Comparison of ENCODE assay signal across 8 cellular contexts in genomic region chr19:52786078-52786463, GRCh38. TPM values are rescaled to one million over a fixed set of nuclear protein-coding genes. Genes with fewer than 3 reads are reported as not detected.
DNase-seq lines count a peak whose midpoint lies in the region; ATAC-seq and TF ChIP-seq lines count a peak whose summit lies in the region.

No MANE protein-coding gene starts in this region.

- 4% methylated on average over 22 of the region's 23 CpGs for WGBS in right lobe of liver (ENCODE audit: insufficient coverage, low coverage, low lambda C conversion rate, missing lambda C conversion rate)
- 0 to 2% methylated on average over 3 to 23 of the region's 23 CpGs for WGBS in transverse colon (ENCODE audit: low coverage in 1 of 2), 2 donors

- H3K9me3 ChIP-seq in MM.1S (replicated peaks; ENCODE audit: insufficient read depth, low read length), result no peaks in the 10 kb centered on the region
- H3K9me3 ChIP-seq in right lobe of liver, result no peaks in the 10 kb centered on the region
- peaks cover 0 to 9% of the 10 kb centered on the region in 2 donors for H3K9me3 ChIP-seq in transverse colon

- in situ Hi-C loops in transverse colon (cut with MboI; ENCODE audit: low pct_ligation_motif_present in 1 of 4, low pct_unique_long_range_greater_than_20kb in 1 of 4, low sequenced_read_pairs in 3 of 4), result no loop called here

- DNase-seq in MM.1S, result no peak
- no peak for DNase-seq in cardiac fibroblast (ENCODE audit: low read depth in 2 of 2)
- DNase-seq in right lobe of liver, result peak in 1 of 3 donors; percentile 45
- peak; percentile 24 for DNase-seq in transverse colon
- DNase-seq in AG08395 (ENCODE audit: low spot score), result no peak
- DNase-seq in epidermal melanocyte (ENCODE audit: insufficient read length, low spot score), result no peak

- TF ChIP-seq CTCF in C4-2B (conservative IDR thresholded peaks at IDR 0.05) (no peak), MM.1S (IDR thresholded peaks at IDR 0.05; ENCODE audit: low read length) (no peak), cardiac fibroblast (IDR thresholded peaks at IDR 0.05; ENCODE audit: low read depth, low read length) (no peak), right lobe of liver (IDR thresholded peaks at IDR 0.05) (no peak), transverse colon (IDR thresholded peaks at IDR 0.05) (no peak)

- TF ChIP-seq POLR2A in right lobe of liver (IDR thresholded peaks at IDR 0.05) (no peak), transverse colon (IDR thresholded peaks at IDR 0.05) (no peak)

- intact Hi-C loops in right lobe of liver (cut with DNase I), result no loop called here
- intact Hi-C loops in transverse colon (cut with DNase I; ENCODE audit: low total_unique reads), result no loop called here

- no peaks in the 10 kb centered on the region for H3K36me3 ChIP-seq in MM.1S (replicated peaks; ENCODE audit: insufficient read depth, low read length)
- no peaks in the 10 kb centered on the region for H3K36me3 ChIP-seq in right lobe of liver
- peaks cover 0 to 16% (median 2%) of the 10 kb centered on the region in 4 donors for H3K36me3 ChIP-seq in transverse colon

- H3K27ac ChIP-seq in C4-2B (peak overlapping the region; percentile 69), MM.1S (ENCODE audit: low read length) (no peak overlapping the region), right lobe of liver (no peak overlapping the region), transverse colon (peak overlapping the region; percentile 82 to 89 (median 85))

- H3K4me2 ChIP-seq in MM.1S (ENCODE audit: low read depth, low read length), result peak overlapping the region; percentile 49; the same call in 1 of the 2 replicates

- H2AFZ ChIP-seq in MM.1S (ENCODE audit: low read length), result peak overlapping the region; percentile 80

- ATAC-seq in GM21526 (IDR thresholded peaks at IDR 0.05; ENCODE audit: low FRiP score, unreplicated experiment) (peak; percentile 41), right lobe of liver (peak; percentile 31 to 55 (median 44))

- no peaks in the 10 kb centered on the region for H3K9me2 ChIP-seq in MM.1S (replicated peaks; ENCODE audit: insufficient read depth, low read length)

- no peaks in the 10 kb centered on the region for H3K27me3 ChIP-seq in MM.1S (replicated peaks; ENCODE audit: insufficient read depth, low read length)
- no peaks in the 10 kb centered on the region for H3K27me3 ChIP-seq in right lobe of liver
- H3K27me3 ChIP-seq in transverse colon, result no peaks in the 10 kb centered on the region

- H3K4me3 ChIP-seq in MM.1S (ENCODE audit: low read length) (peak overlapping the region; percentile 60), cardiac fibroblast (replicated peaks in 1 of 2; ENCODE audit: low read depth in 2 of 2, low read length in 2 of 2) (peak overlapping the region; percentile 58 to 69), right lobe of liver (peak overlapping the region; percentile 59 to 79 (median 62)), transverse colon (peak overlapping the region; percentile 21 to 72 (median 62))

- H3F3A ChIP-seq in MM.1S (ENCODE audit: insufficient read depth, low read length), result no peaks in the 10 kb centered on the region

- H4K20me1 ChIP-seq in MM.1S (ENCODE audit: insufficient read depth, low read length), result no peaks in the 10 kb centered on the region

- H3K79me2 ChIP-seq in MM.1S (ENCODE audit: low read length), result no peaks in the 10 kb centered on the region

- no peak for TF ChIP-seq EP300 in transverse colon (IDR thresholded peaks at IDR 0.05; ENCODE audit: low read depth)

- H3K4me1 ChIP-seq in MM.1S (ENCODE audit: low read length) (no peaks in the 10 kb centered on the region), right lobe of liver (no peaks in the 10 kb centered on the region), transverse colon (peaks cover 3 to 16% (median 7%) of the 10 kb centered on the region in 4 donors)

- H3K9ac ChIP-seq in MM.1S (ENCODE audit: low read length), result peak overlapping the region; percentile 44; the same call in 1 of the 2 replicates

RNA-seq across cellular contexts. Expression of gene ZNF600, which starts 0.5 kb away (rescaled TPM):
- total RNA-seq in right lobe of liver, result 1 to 10 TPM; 1.4 to 4.3 (median 2.1) TPM
- 10 to 100 TPM in 3 of 4 donors, 1 to 10 TPM in 1; 5.2 to 95.4 (median 27.2) TPM for total RNA-seq in transverse colon

RNA-seq across cellular contexts. Expression of gene ZNF28, which starts 35.4 kb away (rescaled TPM):
- total RNA-seq in right lobe of liver (1 to 10 TPM in 5 of 6 experiments, under 1 TPM in 1; 0.92 to 4.2 (median 2.9) TPM), transverse colon (10 to 100 TPM in 3 of 4 donors, under 1 TPM in 1; 0.75 to 21.2 (median 13.0) TPM)

RNA-seq across cellular contexts. Expression of gene ZNF611, which starts 51.2 kb away (rescaled TPM):
- total RNA-seq in right lobe of liver (1 to 10 TPM; 3.3 to 5.4 (median 3.9) TPM), transverse colon (10 to 100 TPM in 3 of 4 donors, 1 to 10 TPM in 1; 8.2 to 45.0 (median 15.0) TPM)

Comparison
In these comparisons a context has a peak if more than half of its experiments do, and no peak if none do; other contexts are left out.
1. H3K27ac ChIP-seq: peak in C4-2B (single experiment) and transverse colon (4 of 4); none in MM.1S (single experiment) and right lobe of liver (0 of 3).
2. Peak in every context shown above with its lines, with median percentiles within 50 percentile points of each other: H3K4me3 ChIP-seq.